In the genomic region with DNA sequence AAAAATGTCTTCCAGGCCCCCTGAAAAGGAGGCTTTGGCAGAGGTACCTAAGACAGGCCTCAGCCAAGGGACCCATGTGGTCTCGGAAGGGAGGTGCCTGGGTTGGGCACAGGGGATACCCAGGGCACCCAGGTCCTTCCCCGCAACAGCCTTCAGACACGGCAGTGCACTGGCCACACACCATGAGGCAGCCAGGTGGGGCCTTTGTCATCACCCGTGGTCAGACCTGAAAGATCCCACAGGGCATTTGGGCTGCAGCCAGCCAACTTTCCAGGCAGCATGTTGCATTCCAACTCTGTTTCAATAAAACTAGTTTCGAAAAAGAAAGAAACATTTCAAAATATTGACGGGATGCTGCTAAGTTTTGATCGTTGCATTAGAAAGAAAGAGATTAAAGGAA, we compare ENCODE assay signal across 23 cellular contexts.
"Had no signal": no experiment of that assay in that cellular context is flagged by ENCODE, and none has a peak within 500 bp of the region (broad histone marks: within the 10 kb centered on the region; RNA-seq: fewer than 3 reads in every experiment).

No MANE protein-coding gene starts in this region.

- ATAC-seq: esophagus mucosa; heart right ventricle; left cardiac atrium; left ventricle myocardium superior; naive thymus-derived CD4-positive, alpha-beta T cell; stimulated activated naive CD8-positive, alpha-beta T cell treated with anti-CD3 and anti-CD28 coated beads, Interleukin-15, Interleukin-2, amounts not matched to agents 100 U/mL and 50 U/mL, for 24 hours; upper lobe of right lung had no signal

- H3K4me3 ChIP-seq: dorsolateral prefrontal cortex, heart right ventricle, lung, sigmoid colon, skin epidermis, tibial artery, upper lobe of right lung, vagina had no signal

- H3K36me3 ChIP-seq: heart right ventricle, neutrophil, sigmoid colon, tibial artery, upper lobe of right lung, vagina had no signal

- H3K27ac ChIP-seq: dorsolateral prefrontal cortex, heart right ventricle, neutrophil, sigmoid colon, skin epidermis, tibial artery, upper lobe of right lung, vagina had no signal

- FAIRE-seq: frontal cortex had no signal

- H3K9me3 ChIP-seq: heart right ventricle, neutrophil, sigmoid colon, tibial artery, upper lobe of right lung, vagina had no signal

- H3K4me1 ChIP-seq: vagina had no signal

- H3K27me3 ChIP-seq: dorsolateral prefrontal cortex, heart right ventricle, neutrophil, sigmoid colon, upper lobe of right lung, vagina had no signal

- DNase-seq: cortex of kidney; dorsolateral prefrontal cortex; effector CD8-positive, alpha-beta T cell; heart right ventricle; hypothalamus; islet precursor cell; left cardiac atrium; left ventricle myocardium superior; mesendoderm; naive thymus-derived CD4-positive, alpha-beta T cell; nephron progenitor cell; sigmoid colon; stimulated activated CD4-positive, alpha-beta T cell treated with anti-CD3 and anti-CD28 coated beads, Interleukin-12 subunit alpha, Interleukin-12 subunit beta, amount 100 ng/mL, for 4 hours; stimulated activated CD4-positive, alpha-beta T cell treated with anti-CD3 and anti-CD28 coated beads, Interleukin-2, amount 100 ng/mL, for 48 hours; stimulated activated naive CD8-positive, alpha-beta T cell treated with anti-CD3 and anti-CD28 coated beads, Interleukin-15, Interleukin-2, amounts not matched to agents 100 U/mL and 50 U/mL, for 24 hours; tibial artery; upper lobe of right lung had no signal
